In the genomic region with DNA sequence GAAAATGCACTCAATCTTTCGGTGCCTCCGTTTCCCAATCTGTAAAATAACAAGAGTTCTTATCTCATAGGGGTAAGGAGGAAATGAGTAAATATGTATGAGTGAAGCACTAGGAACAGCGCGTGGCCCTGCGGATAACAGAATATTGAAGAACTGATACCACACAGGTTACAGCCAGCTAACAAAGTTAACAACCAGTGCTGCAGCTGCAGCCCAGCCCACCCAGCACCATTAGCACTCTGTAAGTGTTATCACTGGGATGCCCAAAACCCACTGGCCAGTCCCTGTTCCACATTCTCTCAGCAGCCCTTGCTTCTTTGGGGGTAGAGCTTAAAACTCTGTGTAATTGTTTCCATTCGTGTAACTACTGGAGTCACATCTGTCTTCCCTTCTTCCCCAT, we compare ENCODE assay signal across 1 cellular context.
TF ChIP-seq lines count a peak whose summit lies in the region.

No MANE protein-coding gene starts in this region.

TF ChIP-seq in HCT116, 20 proteins besides CTCF, POLR2A, EP300 and RAD21 (continued from another document):
- no peak for TF ChIP-seq CBX3 (IDR thresholded peaks at IDR 0.05; ENCODE audit: low read depth)
- no peak for TF ChIP-seq EZH2 (IDR thresholded peaks at IDR 0.05)
- TF ChIP-seq ZNF274 (IDR thresholded peaks at IDR 0.05; ENCODE audit: low read depth, low read length): no peak
- no peak for TF ChIP-seq YY1 (IDR thresholded peaks at IDR 0.05; ENCODE audit: extremely low read depth, insufficient replicate concordance, low read depth, low read length)
- no peak for TF ChIP-seq ZFX (IDR thresholded peaks at IDR 0.05)
- TF ChIP-seq, protein P1, sequence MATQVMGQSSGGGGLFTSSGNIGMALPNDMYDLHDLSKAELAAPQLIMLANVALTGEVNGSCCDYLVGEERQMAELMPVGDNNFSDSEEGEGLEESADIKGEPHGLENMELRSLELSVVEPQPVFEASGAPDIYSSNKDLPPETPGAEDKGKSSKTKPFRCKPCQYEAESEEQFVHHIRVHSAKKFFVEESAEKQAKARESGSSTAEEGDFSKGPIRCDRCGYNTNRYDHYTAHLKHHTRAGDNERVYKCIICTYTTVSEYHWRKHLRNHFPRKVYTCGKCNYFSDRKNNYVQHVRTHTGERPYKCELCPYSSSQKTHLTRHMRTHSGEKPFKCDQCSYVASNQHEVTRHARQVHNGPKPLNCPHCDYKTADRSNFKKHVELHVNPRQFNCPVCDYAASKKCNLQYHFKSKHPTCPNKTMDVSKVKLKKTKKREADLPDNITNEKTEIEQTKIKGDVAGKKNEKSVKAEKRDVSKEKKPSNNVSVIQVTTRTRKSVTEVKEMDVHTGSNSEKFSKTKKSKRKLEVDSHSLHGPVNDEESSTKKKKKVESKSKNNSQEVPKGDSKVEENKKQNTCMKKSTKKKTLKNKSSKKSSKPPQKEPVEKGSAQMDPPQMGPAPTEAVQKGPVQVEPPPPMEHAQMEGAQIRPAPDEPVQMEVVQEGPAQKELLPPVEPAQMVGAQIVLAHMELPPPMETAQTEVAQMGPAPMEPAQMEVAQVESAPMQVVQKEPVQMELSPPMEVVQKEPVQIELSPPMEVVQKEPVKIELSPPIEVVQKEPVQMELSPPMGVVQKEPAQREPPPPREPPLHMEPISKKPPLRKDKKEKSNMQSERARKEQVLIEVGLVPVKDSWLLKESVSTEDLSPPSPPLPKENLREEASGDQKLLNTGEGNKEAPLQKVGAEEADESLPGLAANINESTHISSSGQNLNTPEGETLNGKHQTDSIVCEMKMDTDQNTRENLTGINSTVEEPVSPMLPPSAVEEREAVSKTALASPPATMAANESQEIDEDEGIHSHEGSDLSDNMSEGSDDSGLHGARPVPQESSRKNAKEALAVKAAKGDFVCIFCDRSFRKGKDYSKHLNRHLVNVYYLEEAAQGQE (IDR thresholded peaks at IDR 0.05; ENCODE audit: low read depth): no peak
- no peak for TF ChIP-seq EZH2phosphoT487 (IDR thresholded peaks at IDR 0.05; ENCODE audit: borderline replicate concordance)
- no peak for TF ChIP-seq CEBPB (IDR thresholded peaks at IDR 0.05; ENCODE audit: low read depth)
- no peak for TF ChIP-seq SIN3A (IDR thresholded peaks at IDR 0.05; ENCODE audit: low read depth)
- no peak for TF ChIP-seq SRF (IDR thresholded peaks at IDR 0.05; ENCODE audit: low read depth)
- no peak for TF ChIP-seq ELF1 (IDR thresholded peaks at IDR 0.05; ENCODE audit: borderline replicate concordance, low read depth)
- TF ChIP-seq FOSL1 (IDR thresholded peaks at IDR 0.05; ENCODE audit: low read depth): no peak
- TF ChIP-seq, protein P2, sequence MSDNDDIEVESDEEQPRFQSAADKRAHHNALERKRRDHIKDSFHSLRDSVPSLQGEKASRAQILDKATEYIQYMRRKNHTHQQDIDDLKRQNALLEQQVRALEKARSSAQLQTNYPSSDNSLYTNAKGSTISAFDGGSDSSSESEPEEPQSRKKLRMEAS (IDR thresholded peaks at IDR 0.05): no peak
- TF ChIP-seq, protein P3, sequence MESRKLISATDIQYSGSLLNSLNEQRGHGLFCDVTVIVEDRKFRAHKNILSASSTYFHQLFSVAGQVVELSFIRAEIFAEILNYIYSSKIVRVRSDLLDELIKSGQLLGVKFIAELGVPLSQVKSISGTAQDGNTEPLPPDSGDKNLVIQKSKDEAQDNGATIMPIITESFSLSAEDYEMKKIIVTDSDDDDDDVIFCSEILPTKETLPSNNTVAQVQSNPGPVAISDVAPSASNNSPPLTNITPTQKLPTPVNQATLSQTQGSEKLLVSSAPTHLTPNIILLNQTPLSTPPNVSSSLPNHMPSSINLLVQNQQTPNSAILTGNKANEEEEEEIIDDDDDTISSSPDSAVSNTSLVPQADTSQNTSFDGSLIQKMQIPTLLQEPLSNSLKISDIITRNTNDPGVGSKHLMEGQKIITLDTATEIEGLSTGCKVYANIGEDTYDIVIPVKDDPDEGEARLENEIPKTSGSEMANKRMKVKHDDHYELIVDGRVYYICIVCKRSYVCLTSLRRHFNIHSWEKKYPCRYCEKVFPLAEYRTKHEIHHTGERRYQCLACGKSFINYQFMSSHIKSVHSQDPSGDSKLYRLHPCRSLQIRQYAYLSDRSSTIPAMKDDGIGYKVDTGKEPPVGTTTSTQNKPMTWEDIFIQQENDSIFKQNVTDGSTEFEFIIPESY (IDR thresholded peaks at IDR 0.05; ENCODE audit: extremely low read depth, insufficient replicate concordance, low read length): no peak
- TF ChIP-seq POLR2AphosphoS5 (IDR thresholded peaks at IDR 0.05; ENCODE audit: low read depth, low read length): no peak
- no peak for TF ChIP-seq JUND (IDR thresholded peaks at IDR 0.05)
